In genomic region chr20:45963059-45964011, GRCh38 we compare ENCODE assay signal across 8 cellular contexts. TPM values are rescaled to one million over a fixed set of nuclear protein-coding genes. Genes with fewer than 3 reads are reported as not detected.
DNase-seq lines count a peak whose midpoint lies in the region; ATAC-seq, FAIRE-seq and TF ChIP-seq lines count a peak whose summit lies in the region.

No MANE protein-coding gene starts in this region.

- H3K9me3 ChIP-seq in CD4-positive, alpha-beta T cell (ENCODE audit: control insufficient read depth, low read length) = no peaks in the 10 kb centered on the region
- H3K9me3 ChIP-seq in fibroblast of lung (ENCODE audit: control insufficient read depth, insufficient read depth, low read depth, low read length) (no peaks in the 10 kb centered on the region), small intestine (ENCODE audit: control insufficient read depth, low read depth) (no peaks in the 10 kb centered on the region)

- no peak overlapping the region for H3K4me3 ChIP-seq in HFF-Myc (replicated peaks; ENCODE audit: low read depth, low read length)
- no peak overlapping the region for H3K4me3 ChIP-seq in fibroblast of lung (replicated peaks in 1 of 4; ENCODE audit: control extremely low read depth in 1 of 4, insufficient read depth in 1 of 4, low read depth in 3 of 4, low read length in 4 of 4)
- H3K4me3 ChIP-seq in small intestine (ENCODE audit: low read depth in 1 of 2, low read length in 2 of 2) = no peak overlapping the region

- 74 to 79% (median 78%) methylated on average over 33 to 34 of the region's 34 CpGs for WGBS in small intestine, 3 donors

- no peak for TF ChIP-seq CTCF in CD4-positive, alpha-beta T cell (IDR thresholded peaks at IDR 0.05)
- TF ChIP-seq CTCF in HFF-Myc (IDR thresholded peaks at IDR 0.05; ENCODE audit: low read depth, low read length, missing control alignments) (peak; percentile 6), fibroblast of lung (conservative IDR thresholded peaks at IDR 0.05 in 1 of 2, IDR thresholded peaks at IDR 0.05 in 1 of 2; ENCODE audit: low read depth in 1 of 2, low read length in 2 of 2) (peak; percentile 19 to 30)

- intact Hi-C loops in CD4-positive, alpha-beta T cell (cut with DNase I, micrococcal nuclease) = loop anchor here (1.0 to 2.0 kb wide), 3 partner anchors 139 to 165 kb away; no protein-coding TSS in a partner anchor

- no peaks in the 10 kb centered on the region for H3K27me3 ChIP-seq in CD4-positive, alpha-beta T cell (ENCODE audit: control insufficient read depth, insufficient read depth, low read length)
- H3K27me3 ChIP-seq in fibroblast of lung (ENCODE audit: control insufficient read depth, insufficient read depth, low read length) (no peaks in the 10 kb centered on the region), small intestine (ENCODE audit: control insufficient read depth in 2 of 2, insufficient read depth in 2 of 2, low read length in 2 of 2) (no peaks in the 10 kb centered on the region)

- H3K4me1 Mint-ChIP-seq in CD4-positive, alpha-beta T cell (ENCODE audit: low read depth) = peaks cover 4% of the 10 kb centered on the region

- H3K27ac Mint-ChIP-seq in CD4-positive, alpha-beta T cell = peak overlapping the region; percentile 59

- H4K20me1 ChIP-seq in fibroblast of lung (ENCODE audit: control insufficient read depth, extremely low read depth, insufficient read depth, low read length) = no peaks in the 10 kb centered on the region

- POLR2A ChIA-PET in CD4-positive, alpha-beta T cell (lab: Charles Lee) = interaction anchor here (3.3 kb wide), 1 partner anchor 28 kb away, joined by 22 read pairs; the partner anchor contains the start of gene PCIF1

- no peak for DNase-seq in CD4-positive, alpha-beta T cell
- no peak for DNase-seq in HFF-Myc (ENCODE audit: extremely low read depth, low read depth)
- peak; percentile 24 to 51 for DNase-seq in fibroblast of lung (ENCODE audit: low read depth in 2 of 2)
- peak; percentile 75 for DNase-seq in small intestine

- H2AFZ ChIP-seq in fibroblast of lung (ENCODE audit: low read length) = no peak overlapping the region

- no peaks in the 10 kb centered on the region for H3K9me3 Mint-ChIP-seq in CD4-positive, alpha-beta T cell

- peaks cover 53% of the 10 kb centered on the region for H3K36me3 ChIP-seq in fibroblast of lung (ENCODE audit: control insufficient read depth, insufficient read depth, low read length)
- peaks cover 37 to 44% of the 10 kb centered on the region in 2 donors for H3K36me3 ChIP-seq in small intestine (ENCODE audit: control insufficient read depth in 2 of 2, insufficient read depth in 2 of 2, low read length in 2 of 2)

- H3K4me3 Mint-ChIP-seq in CD4-positive, alpha-beta T cell = peak overlapping the region; percentile 30

- H3K79me2 ChIP-seq in fibroblast of lung (ENCODE audit: control insufficient read depth, insufficient read depth, low read length) = peaks cover 3% of the 10 kb centered on the region

- no peak overlapping the region for H3K27ac ChIP-seq in CD4-positive, alpha-beta T cell (ENCODE audit: low read depth, low read length)
- H3K27ac ChIP-seq in fibroblast of lung (ENCODE audit: insufficient read depth, low read length) (no peak overlapping the region), small intestine (ENCODE audit: low read depth in 1 of 2, low read length in 1 of 2) (no peak overlapping the region)

- CTCF ChIA-PET in CD4-positive, alpha-beta T cell (lab: Charles Lee) = interaction anchor here (1.2 to 2.6 kb wide), 2 partner anchors 30 to 164 kb away, joined by 5 to 7 read pairs; no protein-coding TSS in a partner anchor

- H3K27me3 Mint-ChIP-seq in CD4-positive, alpha-beta T cell = no peaks in the 10 kb centered on the region

- peaks cover 90% of the 10 kb centered on the region for H3K36me3 Mint-ChIP-seq in CD4-positive, alpha-beta T cell (ENCODE audit: low read depth)

- no peak for FAIRE-seq in small intestine (lab: Jason Lieb, UNC)

- H3K4me1 ChIP-seq in fibroblast of lung (ENCODE audit: control insufficient read depth, extremely low read depth, insufficient read depth, low read length) (no peaks in the 10 kb centered on the region), small intestine (ENCODE audit: control insufficient read depth in 2 of 2, insufficient read depth in 1 of 2, low read depth in 1 of 2, low read length in 1 of 2) (no peaks in the 10 kb centered on the region)

- no peak overlapping the region for H3K9ac ChIP-seq in fibroblast of lung (ENCODE audit: insufficient read depth, low read length)

- no peak overlapping the region for H3K4me2 ChIP-seq in fibroblast of lung (ENCODE audit: extremely low read depth, insufficient read depth, low read length)

- ATAC-seq in CD4-positive, alpha-beta T cell (ENCODE audit: poor library complexity) = peak; percentile 61
- ATAC-seq in HG02938 (IDR thresholded peaks at IDR 0.05; ENCODE audit: unreplicated experiment) (no peak), GM21528 (IDR thresholded peaks at IDR 0.05; ENCODE audit: low FRiP score, unreplicated experiment) (no peak), HG02642 (IDR thresholded peaks at IDR 0.05; ENCODE audit: poor library complexity, unreplicated experiment) (no peak)

TF ChIP-seq in PFSK-1, 5 proteins besides CTCF, POLR2A, EP300 and RAD21:
- TF ChIP-seq SIN3A (IDR thresholded peaks at IDR 0.05; ENCODE audit: borderline replicate concordance, insufficient read depth, low read length) = no peak
- 0 out of 2 replicates have a peak, but pooled peaks have one; percentile 21 for TF ChIP-seq POLR2AphosphoS5 (IDR thresholded peaks at IDR 0.05; ENCODE audit: low read depth, low read length)

RNA-seq across cellular contexts. Expression of gene ZNF335, which starts 8.7 kb away (rescaled TPM):
- 10 to 100 TPM; 67.3 to 74.6 TPM for total RNA-seq in CD4-positive, alpha-beta T cell
- 20.5 TPM for polyA plus RNA-seq in PFSK-1 (2012; ENCODE audit: insufficient read length, low read depth)
- total RNA-seq in fibroblast of lung = 7.2 and 10.2 TPM in 2 replicates
- 4.8 and 6.7 TPM in 2 replicates for polyA plus RNA-seq in fibroblast of lung
- polyA plus RNA-seq in fibroblast of lung (2012) = 6.9 and 8.5 TPM in 2 replicates
- polyA minus RNA-seq in fibroblast of lung (ENCODE audit: low replicate concordance) = 24.7 and 35.4 TPM in 2 replicates
- polyA plus RNA-seq in small intestine = 10 to 100 TPM; 10.7 to 20.8 (median 14.1) TPM

RNA-seq across cellular contexts. Expression of gene PCIF1, which starts 28.9 kb away (rescaled TPM):
- 100 to 1,000 TPM; 100 TPM for total RNA-seq in CD4-positive, alpha-beta T cell
- 29.4 TPM for polyA plus RNA-seq in PFSK-1 (2012; ENCODE audit: insufficient read length, low read depth)
- total RNA-seq in fibroblast of lung = 6.7 and 9.9 TPM in 2 replicates
- polyA plus RNA-seq in fibroblast of lung (16.0 and 18.5 TPM in 2 replicates), small intestine (10 to 100 TPM; 16.1 to 30.0 (median 25.5) TPM)
- polyA plus RNA-seq in fibroblast of lung (2012) = 20.7 and 25.8 TPM in 2 replicates
- polyA minus RNA-seq in fibroblast of lung (ENCODE audit: low replicate concordance) = 67.9 and 99.2 TPM in 2 replicates

RNA-seq across cellular contexts. Expression of gene MMP9, which starts 45.4 kb away (rescaled TPM):
- 1 to 10 TPM; 1.6 to 2.2 TPM for total RNA-seq in CD4-positive, alpha-beta T cell
- not detected for polyA plus RNA-seq in PFSK-1 (2012; ENCODE audit: insufficient read length, low read depth)
- total RNA-seq in fibroblast of lung = not detected in 2 replicates
- not detected in 2 replicates for polyA plus RNA-seq in fibroblast of lung
- polyA plus RNA-seq in fibroblast of lung (2012) = not detected in 2 replicates
- polyA minus RNA-seq in fibroblast of lung (ENCODE audit: low replicate concordance) = not detected in 2 replicates
- under 1 TPM in 2 of 3 donors, not detected in 1; 0.66 to 0.81 TPM for polyA plus RNA-seq in small intestine

RNA-seq across cellular contexts. Expression of gene PLTP, which starts 51.4 kb away (rescaled TPM):
- not detected for total RNA-seq in CD4-positive, alpha-beta T cell
- 8.6 TPM for polyA plus RNA-seq in PFSK-1 (2012; ENCODE audit: insufficient read length, low read depth)
- 110 and 132 TPM in 2 replicates for total RNA-seq in fibroblast of lung
- polyA plus RNA-seq in fibroblast of lung (28.5 and 63.1 TPM in 2 replicates), small intestine (10 to 100 TPM in 2 of 3 donors, 1 to 10 TPM in 1; 2.0 to 67.4 (median 16.5) TPM)
- polyA plus RNA-seq in fibroblast of lung (2012) = 36.1 and 77.6 TPM in 2 replicates
- 64.5 and 131 TPM in 2 replicates for polyA minus RNA-seq in fibroblast of lung (ENCODE audit: low replicate concordance)

Comparison
In these comparisons a context has a peak if more than half of its experiments do, and no peak if none do; other contexts are left out.
1. DNase-seq: peak in fibroblast of lung (2 of 2) and small intestine (single experiment); none in CD4-positive, alpha-beta T cell (0 of 10) and HFF-Myc (single experiment).